13 cellular contexts compared by ENCODE assay signal in the genomic region with DNA sequence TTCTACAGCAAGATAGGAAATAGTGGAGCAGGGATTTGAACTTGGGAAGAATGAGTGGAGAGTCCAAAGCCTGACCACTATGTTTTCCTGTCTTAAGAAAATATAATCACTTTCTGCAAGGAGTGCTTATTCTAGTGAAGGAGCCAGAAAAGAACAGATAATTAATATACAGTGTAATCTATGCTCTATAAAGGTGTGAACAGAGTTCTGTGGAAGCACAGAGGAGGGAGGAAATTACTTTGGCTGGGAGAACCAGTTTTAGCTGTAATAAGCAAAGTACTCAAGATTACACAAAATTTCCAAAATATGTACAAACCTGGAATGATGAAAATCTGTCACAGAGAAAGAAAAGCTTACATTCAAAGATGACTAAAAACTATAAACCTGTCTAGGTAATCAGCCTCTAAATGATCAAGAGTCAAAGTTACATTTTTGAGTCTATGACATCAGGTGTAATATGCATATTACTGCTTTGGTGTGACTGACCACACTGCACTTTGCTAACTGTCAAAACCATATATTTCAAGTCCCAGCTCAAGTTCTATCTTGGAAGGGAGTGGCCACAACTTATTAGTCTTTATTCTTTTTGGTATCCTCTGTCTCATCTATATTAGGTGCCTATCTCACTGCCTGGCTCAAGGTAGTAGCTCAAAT. TPM values are rescaled to one million over a fixed set of nuclear protein-coding genes. Genes with fewer than 3 reads are reported as not detected.
A peak's percentile ranks its signal among the peaks of the same experiment; 100 is the strongest.
DNase-seq lines count a peak whose midpoint lies in the region; ATAC-seq and TF ChIP-seq lines count a peak whose summit lies in the region.
"Had no signal": no experiment of that assay in that cellular context is flagged by ENCODE, and none has a peak within 500 bp of the region (broad histone marks: within the 10 kb centered on the region; RNA-seq: fewer than 3 reads in every experiment).

No MANE protein-coding gene starts in this region.

- H3K4me3 Mint-ChIP-seq in activated CD4-positive, alpha-beta T cell treated with anti-CD3 and anti-CD28 coated beads, Interleukin-2, amount 10 ng/mL, durations not matched to agents 24 days and 14 days = peak overlapping the region; percentile 15
- no peak overlapping the region for H3K4me3 Mint-ChIP-seq in stimulated activated effector memory CD8-positive, alpha-beta T cell treated with anti-CD3 and anti-CD28 coated beads, Interleukin-12 subunit alpha, Interleukin-12 subunit beta, amount 100 ng/mL, for 72 hours

- no peaks in the 10 kb centered on the region for H3K36me3 Mint-ChIP-seq in activated CD4-positive, alpha-beta T cell treated with anti-CD3 and anti-CD28 coated beads, Interleukin-2, amount 10 ng/mL, durations not matched to agents 24 days and 14 days (ENCODE audit: low read depth)
- H3K36me3 Mint-ChIP-seq in stimulated activated effector memory CD8-positive, alpha-beta T cell treated with anti-CD3 and anti-CD28 coated beads, Interleukin-12 subunit alpha, Interleukin-12 subunit beta, amount 100 ng/mL, for 72 hours = no peaks in the 10 kb centered on the region

- H3K4me3 ChIP-seq in RWPE2 (ENCODE audit: severe bottlenecking) (no peak overlapping the region), left ventricle myocardium inferior (no peak overlapping the region)
- H3K4me3 ChIP-seq: pancreas had no signal

- H3K27ac ChIP-seq in RWPE2 (ENCODE audit: poor library complexity, severe bottlenecking) = peak overlapping the region; percentile 86
- peak overlapping the region; percentile 85 for H3K27ac ChIP-seq in left ventricle myocardium inferior (replicated peaks)

- H3K36me3 ChIP-seq in RWPE2 (ENCODE audit: low read depth) = no peaks in the 10 kb centered on the region
- H3K36me3 ChIP-seq in left ventricle myocardium inferior = no peaks in the 10 kb centered on the region
- H3K36me3 ChIP-seq: pancreas had no signal

- no peak for ATAC-seq in RWPE2 (ENCODE audit: low read depth)
- peak; percentile 76 for ATAC-seq in stimulated activated effector memory CD8-positive, alpha-beta T cell treated with anti-CD3 and anti-CD28 coated beads, Interleukin-12 subunit alpha, Interleukin-12 subunit beta, amount 100 ng/mL, for 72 hours

- H3K9me3 ChIP-seq in RWPE2 (ENCODE audit: severe bottlenecking) = no peaks in the 10 kb centered on the region
- H3K9me3 ChIP-seq in left ventricle myocardium inferior (replicated peaks) = peaks cover 3% of the 10 kb centered on the region
- H3K9me3 ChIP-seq: pancreas had no signal

- peaks cover 7% of the 10 kb centered on the region for H3K9me3 Mint-ChIP-seq in activated CD4-positive, alpha-beta T cell treated with anti-CD3 and anti-CD28 coated beads, Interleukin-2, amount 10 ng/mL, durations not matched to agents 24 days and 14 days
- H3K9me3 Mint-ChIP-seq in stimulated activated effector memory CD8-positive, alpha-beta T cell treated with anti-CD3 and anti-CD28 coated beads, Interleukin-12 subunit alpha, Interleukin-12 subunit beta, amount 100 ng/mL, for 72 hours = peaks cover 3% of the 10 kb centered on the region

- no peaks in the 10 kb centered on the region for H3K27me3 Mint-ChIP-seq in activated CD4-positive, alpha-beta T cell treated with anti-CD3 and anti-CD28 coated beads, Interleukin-2, amount 10 ng/mL, durations not matched to agents 24 days and 14 days

- peaks cover 17% of the 10 kb centered on the region for H3K4me1 ChIP-seq in RWPE2 (ENCODE audit: insufficient read depth, poor library complexity, severe bottlenecking)
- H3K4me1 ChIP-seq in left ventricle myocardium inferior = peaks cover 19% of the 10 kb centered on the region
- H3K4me1 ChIP-seq: pancreas had no signal

- peak overlapping the region; percentile 78 for H3K27ac Mint-ChIP-seq in activated CD4-positive, alpha-beta T cell treated with anti-CD3 and anti-CD28 coated beads, Interleukin-2, amount 10 ng/mL, durations not matched to agents 24 days and 14 days
- H3K27ac Mint-ChIP-seq in stimulated activated effector memory CD8-positive, alpha-beta T cell treated with anti-CD3 and anti-CD28 coated beads, Interleukin-12 subunit alpha, Interleukin-12 subunit beta, amount 100 ng/mL, for 72 hours = no peak overlapping the region

- peaks cover 24% of the 10 kb centered on the region for H3K4me1 Mint-ChIP-seq in activated CD4-positive, alpha-beta T cell treated with anti-CD3 and anti-CD28 coated beads, Interleukin-2, amount 10 ng/mL, durations not matched to agents 24 days and 14 days
- no peaks in the 10 kb centered on the region for H3K4me1 Mint-ChIP-seq in stimulated activated effector memory CD8-positive, alpha-beta T cell treated with anti-CD3 and anti-CD28 coated beads, Interleukin-12 subunit alpha, Interleukin-12 subunit beta, amount 100 ng/mL, for 72 hours

- no peak for DNase-seq in activated CD4-positive, alpha-beta T cell treated with anti-CD3 and anti-CD28 coated beads, Interleukin-2, amount 10 ng/mL, durations not matched to agents 24 days and 14 days
- DNase-seq in activated CD4-positive, alpha-beta T cell treated with anti-CD3 and anti-CD28 coated beads for 48 hours = no peak
- no peak for DNase-seq in RWPE2 (ENCODE audit: low spot score)
- no peak for DNase-seq in left ventricle myocardium inferior
- no peak for DNase-seq in stimulated activated effector memory CD8-positive, alpha-beta T cell treated with anti-CD3 and anti-CD28 coated beads, Interleukin-12 subunit alpha, Interleukin-12 subunit beta, amount 100 ng/mL, for 72 hours (ENCODE audit: low spot score in 2 of 2)
- no peak for DNase-seq in germinal center (ENCODE audit: low spot score)
- DNase-seq in anterior cingulate cortex (lab: John Stamatoyannopoulos, UW) = no peak
- no peak for DNase-seq in AML-193 (lab: John Stamatoyannopoulos, UW)
- DNase-seq: COR-L47; NCI-H1105 treated with DMSO at 0.1 percent for 48 hours; NCI-H2227 treated with DMSO at 0.1 percent for 48 hours; stimulated activated CD4-positive, alpha-beta T cell treated with anti-CD3 and anti-CD28 coated beads, Interleukin-12 subunit alpha, Interleukin-12 subunit beta, amount 100 ng/mL, for 4 hours had no signal

- intact Hi-C loops in activated CD4-positive, alpha-beta T cell treated with anti-CD3 and anti-CD28 coated beads, Interleukin-2, amount 10 ng/mL, durations not matched to agents 24 days and 14 days (cut with micrococcal nuclease) = loop anchor here (1.0 to 5.0 kb wide), 4 partner anchors 60 to 140 kb away; no protein-coding TSS in a partner anchor
- intact Hi-C loops in left ventricle myocardium inferior (cut with micrococcal nuclease) = no loop called here

- TF ChIP-seq CTCF in RWPE2 (IDR thresholded peaks at IDR 0.05; ENCODE audit: poor library complexity, severe bottlenecking) (no peak), left ventricle myocardium inferior (IDR thresholded peaks at IDR 0.05; ENCODE audit: borderline replicate concordance) (no peak)

- H3K27me3 ChIP-seq in RWPE2 (ENCODE audit: insufficient read depth, poor library complexity, severe bottlenecking) (no peaks in the 10 kb centered on the region), left ventricle myocardium inferior (ENCODE audit: low read depth) (no peaks in the 10 kb centered on the region)
- H3K27me3 ChIP-seq: pancreas had no signal

RNA-seq across cellular contexts. Expression of a gene that starts 40.7 kb away (rescaled TPM):
- 8.6 and 9.4 TPM in 2 replicates for total RNA-seq in activated CD4-positive, alpha-beta T cell treated with anti-CD3 and anti-CD28 coated beads, Interleukin-2, amount 10 ng/mL, durations not matched to agents 24 days and 14 days
- total RNA-seq in left ventricle myocardium inferior = 1.8 TPM
